9 cellular contexts compared by ENCODE assay signal in the genomic region with DNA sequence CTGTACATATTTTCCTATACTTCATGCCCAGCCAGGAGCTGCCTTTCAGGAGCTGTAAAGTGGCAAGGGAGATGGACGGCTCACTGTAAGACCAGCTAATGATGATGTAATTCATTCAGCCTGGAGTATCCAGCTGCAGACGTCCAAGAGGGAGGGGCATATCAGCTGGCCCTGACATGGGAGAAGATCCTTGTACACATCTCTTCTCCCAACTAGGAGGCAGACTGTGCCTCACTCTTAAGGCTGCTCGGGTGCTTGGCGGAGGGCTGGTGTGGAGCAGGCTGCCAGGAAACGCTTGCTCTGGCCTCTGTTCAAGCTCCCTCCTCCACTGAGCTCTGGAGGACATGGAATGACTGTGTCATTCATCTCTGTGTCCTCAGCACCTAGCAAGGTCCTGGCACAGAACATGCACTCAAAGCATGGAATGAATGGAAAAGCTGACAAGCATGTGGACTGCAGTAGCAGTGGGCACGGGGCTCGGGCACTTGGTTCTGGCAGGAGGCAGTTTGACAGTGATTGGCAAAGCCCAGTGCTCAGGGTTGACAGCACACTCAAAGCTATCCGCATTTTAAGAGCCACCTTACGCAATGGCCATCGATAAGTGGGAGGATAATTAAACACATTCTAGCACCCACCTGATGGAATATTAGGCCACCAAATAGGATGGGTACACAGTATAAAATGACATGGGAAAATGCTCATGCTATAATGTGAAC.
DNase-seq lines count a peak whose midpoint lies in the region; ATAC-seq and TF ChIP-seq lines count a peak whose summit lies in the region.
"Had no signal": no experiment of that assay in that cellular context is flagged by ENCODE, and none has a peak within 500 bp of the region (broad histone marks: within the 10 kb centered on the region; RNA-seq: fewer than 3 reads in every experiment).

No MANE protein-coding gene starts in this region.

- no peaks in the 10 kb centered on the region for H3K4me1 ChIP-seq in CD4-positive, alpha-beta memory T cell (ENCODE audit: insufficient read depth, low read length)
- H3K4me1 ChIP-seq in mucosa of descending colon (ENCODE audit: low read depth): peaks cover 22% of the 10 kb centered on the region

- peaks cover 49 to 82% of the 10 kb centered on the region in 2 donors for H3K36me3 Mint-ChIP-seq in CD4-positive, alpha-beta memory T cell

- peaks cover 0 to 1% (median 0%) of the 10 kb centered on the region in 8 donors for H3K9me3 Mint-ChIP-seq in CD4-positive, alpha-beta memory T cell

- no peak overlapping the region for H3K27ac ChIP-seq in CD4-positive, alpha-beta memory T cell (ENCODE audit: low read depth, low read length)

- H3K4me3 ChIP-seq in CD4-positive, alpha-beta memory T cell (ENCODE audit: low read length in 2 of 2): no peak overlapping the region
- no peak overlapping the region for H3K4me3 ChIP-seq in mucosa of descending colon

- in situ Hi-C loops in GM13976 (cut with MboI; ENCODE audit: low sequenced_read_pairs, unreplicated experiment): loop anchor here (10.0 kb wide), 1 partner anchor 100 kb away; no protein-coding TSS in a partner anchor

- POLR2A ChIA-PET in CD4-positive, alpha-beta memory T cell (lab: Charles Lee; ENCODE audit: partially characterized antibody): interaction anchor here (0.5 kb wide), 1 partner anchor 35 kb away, joined by 3 read pairs; no protein-coding TSS in a partner anchor

- intact Hi-C loops in CD4-positive, alpha-beta memory T cell (cut with micrococcal nuclease): no loop called here
- intact Hi-C loops in mucosa of descending colon (cut with DNase I, micrococcal nuclease): loop anchor here in 1 of 2 donors (5.0 kb wide), 1 partner anchor 107 kb away; no protein-coding TSS in a partner anchor

- TF ChIP-seq CTCF in mucosa of descending colon (IDR thresholded peaks at IDR 0.05): no peak
- TF ChIP-seq CTCF in GM13976 (IDR thresholded peaks at IDR 0.05; ENCODE audit: borderline replicate concordance, control extremely low read depth, extremely low read depth, insufficient read depth, missing control alignments): no peak

- no peak for DNase-seq in CD4-positive, alpha-beta memory T cell
- peak; percentile 80 for DNase-seq in NCI-H2196 (lab: John Stamatoyannopoulos, UW; ENCODE audit: unreplicated experiment)
- DNase-seq in dermis blood vessel endothelial cell: peak; percentile 81
- peak; percentile 51 to 69 (median 56) for DNase-seq in mucosa of descending colon
- DNase-seq in foreskin melanocyte: no peak
- no peak for DNase-seq in GM13976 (ENCODE audit: low spot score)
- DNase-seq in activated naive CD4-positive, alpha-beta T cell treated with Interleukin-2 at 50 U/mL for 16 hours: no peak

- no peaks in the 10 kb centered on the region for H3K27me3 Mint-ChIP-seq in CD4-positive, alpha-beta memory T cell
- H3K27me3 Mint-ChIP-seq: activated naive CD8-positive, alpha-beta T cell had no signal

- H3K27me3 ChIP-seq in CD4-positive, alpha-beta memory T cell (ENCODE audit: insufficient read depth, low read length): no peaks in the 10 kb centered on the region

- no peaks in the 10 kb centered on the region for H3K9me3 ChIP-seq in CD4-positive, alpha-beta memory T cell (ENCODE audit: control insufficient read depth in 1 of 2, low read length in 2 of 2)
- H3K9me3 ChIP-seq in mucosa of descending colon: no peaks in the 10 kb centered on the region

- peak; percentile 8 for ATAC-seq in mucosa of descending colon
- ATAC-seq in GM21737 (IDR thresholded peaks at IDR 0.05; ENCODE audit: unreplicated experiment): no peak

- H3K4me1 Mint-ChIP-seq in CD4-positive, alpha-beta memory T cell: peaks cover 8 to 21% (median 18%) of the 10 kb centered on the region in 4 donors

- no peak overlapping the region for H3K4me3 Mint-ChIP-seq in CD4-positive, alpha-beta memory T cell
- H3K4me3 Mint-ChIP-seq: activated naive CD8-positive, alpha-beta T cell had no signal

- H3K36me3 ChIP-seq in CD4-positive, alpha-beta memory T cell (ENCODE audit: insufficient read depth, low read length): peaks cover 78% of the 10 kb centered on the region
- H3K36me3 ChIP-seq in mucosa of descending colon (ENCODE audit: low read depth): peaks cover 5% of the 10 kb centered on the region

- H3K27ac Mint-ChIP-seq in CD4-positive, alpha-beta memory T cell: peak overlapping the region; percentile 27 to 72 (median 45)

- CTCF ChIA-PET in CD4-positive, alpha-beta memory T cell (lab: Charles Lee; ENCODE audit: partially characterized antibody): interaction anchor here (1.0 to 8.0 kb wide), 4 partner anchors 15 to 104 kb away, joined by 3 to 66 read pairs (median 4); no protein-coding TSS in a partner anchor

Comparison
In these comparisons a context has a peak if more than half of its experiments do, and no peak if none do; other contexts are left out.
1. DNase-seq: peak in NCI-H2196 (single experiment), dermis blood vessel endothelial cell (single experiment) and mucosa of descending colon (3 of 3); none in CD4-positive, alpha-beta memory T cell (0 of 5), foreskin melanocyte (single experiment), GM13976 (single experiment) and activated naive CD4-positive, alpha-beta T cell treated with Interleukin-2 at 50 U/mL for 16 hours (single experiment).